In the genomic region with DNA sequence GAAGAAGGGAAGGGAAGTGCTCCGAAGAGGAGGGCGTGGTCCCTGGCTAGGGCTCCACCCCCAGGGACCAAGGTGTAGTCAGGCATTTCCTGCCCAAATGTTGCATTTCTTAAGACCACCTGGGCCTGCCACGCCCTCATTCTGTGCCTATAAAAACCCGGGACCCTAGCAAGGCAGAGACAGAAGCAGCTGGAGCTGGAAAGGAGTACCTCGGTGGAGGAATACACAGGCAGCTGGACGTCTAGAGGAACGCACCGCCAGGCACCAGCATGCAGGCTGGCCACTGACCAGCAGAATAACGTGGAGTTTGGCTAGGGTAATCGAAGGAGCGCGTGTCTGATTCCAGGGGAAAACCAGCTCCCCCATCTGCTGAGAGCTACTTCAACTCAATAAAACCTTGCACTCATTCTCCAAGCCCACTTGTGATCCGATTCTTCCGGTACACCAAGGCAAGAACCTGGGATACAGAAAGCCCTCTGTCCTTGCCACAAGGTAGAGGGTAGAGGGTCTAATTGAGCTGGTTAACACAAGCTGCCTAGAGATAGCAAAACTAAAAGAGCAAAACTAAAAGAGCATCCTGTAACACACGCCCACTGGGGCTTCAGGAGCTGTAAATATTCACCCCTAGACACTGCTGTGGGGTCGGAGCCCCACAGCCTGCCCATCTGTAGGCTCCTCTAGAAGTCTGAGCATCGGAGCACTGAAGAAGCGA, we compare ENCODE assay signal across 1 cellular context.
TF ChIP-seq lines count a peak whose summit lies in the region.

No MANE protein-coding gene starts in this region.

TF ChIP-seq in HepG2, 621 proteins besides CTCF, POLR2A, EP300 and RAD21 (continued from another document and continues in another):
- no peak for TF ChIP-seq SATB2 (CRISPR knock-in tag; IDR thresholded peaks at IDR 0.05)
- TF ChIP-seq TCF7L2 (IDR thresholded peaks at IDR 0.05; ENCODE audit: low read depth, low read length): no peak
- TF ChIP-seq, protein P1, sequence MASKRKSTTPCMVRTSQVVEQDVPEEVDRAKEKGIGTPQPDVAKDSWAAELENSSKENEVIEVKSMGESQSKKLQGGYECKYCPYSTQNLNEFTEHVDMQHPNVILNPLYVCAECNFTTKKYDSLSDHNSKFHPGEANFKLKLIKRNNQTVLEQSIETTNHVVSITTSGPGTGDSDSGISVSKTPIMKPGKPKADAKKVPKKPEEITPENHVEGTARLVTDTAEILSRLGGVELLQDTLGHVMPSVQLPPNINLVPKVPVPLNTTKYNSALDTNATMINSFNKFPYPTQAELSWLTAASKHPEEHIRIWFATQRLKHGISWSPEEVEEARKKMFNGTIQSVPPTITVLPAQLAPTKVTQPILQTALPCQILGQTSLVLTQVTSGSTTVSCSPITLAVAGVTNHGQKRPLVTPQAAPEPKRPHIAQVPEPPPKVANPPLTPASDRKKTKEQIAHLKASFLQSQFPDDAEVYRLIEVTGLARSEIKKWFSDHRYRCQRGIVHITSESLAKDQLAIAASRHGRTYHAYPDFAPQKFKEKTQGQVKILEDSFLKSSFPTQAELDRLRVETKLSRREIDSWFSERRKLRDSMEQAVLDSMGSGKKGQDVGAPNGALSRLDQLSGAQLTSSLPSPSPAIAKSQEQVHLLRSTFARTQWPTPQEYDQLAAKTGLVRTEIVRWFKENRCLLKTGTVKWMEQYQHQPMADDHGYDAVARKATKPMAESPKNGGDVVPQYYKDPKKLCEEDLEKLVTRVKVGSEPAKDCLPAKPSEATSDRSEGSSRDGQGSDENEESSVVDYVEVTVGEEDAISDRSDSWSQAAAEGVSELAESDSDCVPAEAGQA (IDR thresholded peaks at IDR 0.05; ENCODE audit: low read depth): no peak
- TF ChIP-seq, protein P1 (CRISPR knock-in tag; IDR thresholded peaks at IDR 0.05; ENCODE audit: borderline replicate concordance): no peak
- TF ChIP-seq, protein P2, sequence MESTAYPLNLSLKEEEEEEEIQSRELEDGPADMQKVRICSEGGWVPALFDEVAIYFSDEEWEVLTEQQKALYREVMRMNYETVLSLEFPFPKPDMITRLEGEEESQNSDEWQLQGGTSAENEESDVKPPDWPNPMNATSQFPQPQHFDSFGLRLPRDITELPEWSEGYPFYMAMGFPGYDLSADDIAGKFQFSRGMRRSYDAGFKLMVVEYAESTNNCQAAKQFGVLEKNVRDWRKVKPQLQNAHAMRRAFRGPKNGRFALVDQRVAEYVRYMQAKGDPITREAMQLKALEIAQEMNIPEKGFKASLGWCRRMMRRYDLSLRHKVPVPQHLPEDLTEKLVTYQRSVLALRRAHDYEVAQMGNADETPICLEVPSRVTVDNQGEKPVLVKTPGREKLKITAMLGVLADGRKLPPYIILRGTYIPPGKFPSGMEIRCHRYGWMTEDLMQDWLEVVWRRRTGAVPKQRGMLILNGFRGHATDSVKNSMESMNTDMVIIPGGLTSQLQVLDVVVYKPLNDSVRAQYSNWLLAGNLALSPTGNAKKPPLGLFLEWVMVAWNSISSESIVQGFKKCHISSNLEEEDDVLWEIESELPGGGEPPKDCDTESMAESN (CRISPR knock-in tag; conservative IDR thresholded peaks at IDR 0.05): 0 out of 2 replicates have a peak, but pooled peaks have one; percentile 66
- peak; percentile 41 for TF ChIP-seq ZFY (CRISPR knock-in tag; IDR thresholded peaks at IDR 0.05)
- peak; percentile 77 for TF ChIP-seq KAT8 (CRISPR knock-in tag; IDR thresholded peaks at IDR 0.05)
- TF ChIP-seq KLF16 (CRISPR knock-in tag; IDR thresholded peaks at IDR 0.05): peak in 1 of 2 experiments; percentile 77; a peak in 3 of 4 replicates
- no peak for TF ChIP-seq MAFF (IDR thresholded peaks at IDR 0.05; ENCODE audit: low read depth, low read length)
- TF ChIP-seq, protein P3, sequence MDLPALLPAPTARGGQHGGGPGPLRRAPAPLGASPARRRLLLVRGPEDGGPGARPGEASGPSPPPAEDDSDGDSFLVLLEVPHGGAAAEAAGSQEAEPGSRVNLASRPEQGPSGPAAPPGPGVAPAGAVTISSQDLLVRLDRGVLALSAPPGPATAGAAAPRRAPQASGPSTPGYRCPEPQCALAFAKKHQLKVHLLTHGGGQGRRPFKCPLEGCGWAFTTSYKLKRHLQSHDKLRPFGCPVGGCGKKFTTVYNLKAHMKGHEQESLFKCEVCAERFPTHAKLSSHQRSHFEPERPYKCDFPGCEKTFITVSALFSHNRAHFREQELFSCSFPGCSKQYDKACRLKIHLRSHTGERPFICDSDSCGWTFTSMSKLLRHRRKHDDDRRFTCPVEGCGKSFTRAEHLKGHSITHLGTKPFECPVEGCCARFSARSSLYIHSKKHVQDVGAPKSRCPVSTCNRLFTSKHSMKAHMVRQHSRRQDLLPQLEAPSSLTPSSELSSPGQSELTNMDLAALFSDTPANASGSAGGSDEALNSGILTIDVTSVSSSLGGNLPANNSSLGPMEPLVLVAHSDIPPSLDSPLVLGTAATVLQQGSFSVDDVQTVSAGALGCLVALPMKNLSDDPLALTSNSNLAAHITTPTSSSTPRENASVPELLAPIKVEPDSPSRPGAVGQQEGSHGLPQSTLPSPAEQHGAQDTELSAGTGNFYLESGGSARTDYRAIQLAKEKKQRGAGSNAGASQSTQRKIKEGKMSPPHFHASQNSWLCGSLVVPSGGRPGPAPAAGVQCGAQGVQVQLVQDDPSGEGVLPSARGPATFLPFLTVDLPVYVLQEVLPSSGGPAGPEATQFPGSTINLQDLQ (CRISPR knock-in tag; IDR thresholded peaks at IDR 0.05): no peak
- no peak for TF ChIP-seq KDM5A (IDR thresholded peaks at IDR 0.05; ENCODE audit: borderline replicate concordance, low read length)
- TF ChIP-seq ZNF180 (CRISPR knock-in tag; IDR thresholded peaks at IDR 0.05; ENCODE audit: borderline replicate concordance, low read depth): no peak
- no peak; the same call in 1 of the 2 replicates for TF ChIP-seq PPARG (CRISPR knock-in tag; conservative IDR thresholded peaks at IDR 0.05)
- TF ChIP-seq AKAP8 (CRISPR knock-in tag; IDR thresholded peaks at IDR 0.05): no peak
- TF ChIP-seq RARG (CRISPR knock-in tag; IDR thresholded peaks at IDR 0.05; ENCODE audit: low read depth): no peak
- TF ChIP-seq, protein P4, sequence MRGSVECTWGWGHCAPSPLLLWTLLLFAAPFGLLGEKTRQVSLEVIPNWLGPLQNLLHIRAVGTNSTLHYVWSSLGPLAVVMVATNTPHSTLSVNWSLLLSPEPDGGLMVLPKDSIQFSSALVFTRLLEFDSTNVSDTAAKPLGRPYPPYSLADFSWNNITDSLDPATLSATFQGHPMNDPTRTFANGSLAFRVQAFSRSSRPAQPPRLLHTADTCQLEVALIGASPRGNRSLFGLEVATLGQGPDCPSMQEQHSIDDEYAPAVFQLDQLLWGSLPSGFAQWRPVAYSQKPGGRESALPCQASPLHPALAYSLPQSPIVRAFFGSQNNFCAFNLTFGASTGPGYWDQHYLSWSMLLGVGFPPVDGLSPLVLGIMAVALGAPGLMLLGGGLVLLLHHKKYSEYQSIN (CRISPR knock-in tag; IDR thresholded peaks at IDR 0.05; ENCODE audit: borderline replicate concordance): no peak
- no peak for TF ChIP-seq ZKSCAN1 (IDR thresholded peaks at IDR 0.05; ENCODE audit: low read length)
- TF ChIP-seq, protein P5, sequence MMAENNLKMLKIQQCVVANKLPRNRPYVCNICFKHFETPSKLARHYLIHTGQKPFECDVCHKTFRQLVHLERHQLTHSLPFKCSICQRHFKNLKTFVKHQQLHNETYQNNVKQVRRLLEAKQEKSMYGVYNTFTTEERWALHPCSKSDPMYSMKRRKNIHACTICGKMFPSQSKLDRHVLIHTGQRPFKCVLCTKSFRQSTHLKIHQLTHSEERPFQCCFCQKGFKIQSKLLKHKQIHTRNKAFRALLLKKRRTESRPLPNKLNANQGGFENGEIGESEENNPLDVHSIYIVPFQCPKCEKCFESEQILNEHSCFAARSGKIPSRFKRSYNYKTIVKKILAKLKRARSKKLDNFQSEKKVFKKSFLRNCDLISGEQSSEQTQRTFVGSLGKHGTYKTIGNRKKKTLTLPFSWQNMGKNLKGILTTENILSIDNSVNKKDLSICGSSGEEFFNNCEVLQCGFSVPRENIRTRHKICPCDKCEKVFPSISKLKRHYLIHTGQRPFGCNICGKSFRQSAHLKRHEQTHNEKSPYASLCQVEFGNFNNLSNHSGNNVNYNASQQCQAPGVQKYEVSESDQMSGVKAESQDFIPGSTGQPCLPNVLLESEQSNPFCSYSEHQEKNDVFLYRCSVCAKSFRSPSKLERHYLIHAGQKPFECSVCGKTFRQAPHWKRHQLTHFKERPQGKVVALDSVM (CRISPR knock-in tag; IDR thresholded peaks at IDR 0.05): no peak
- TF ChIP-seq GLI4 (CRISPR knock-in tag; IDR thresholded peaks at IDR 0.05; ENCODE audit: borderline replicate concordance): peak; percentile 95; the same call in 1 of the 2 replicates
- 0 out of 2 replicates have a peak, but pooled peaks have one; percentile 13 for TF ChIP-seq KDM1A (CRISPR knock-in tag; IDR thresholded peaks at IDR 0.05)
- TF ChIP-seq ZNF326 (CRISPR knock-in tag; IDR thresholded peaks at IDR 0.05; ENCODE audit: borderline replicate concordance): no peak
- TF ChIP-seq JUND (CRISPR knock-in tag; IDR thresholded peaks at IDR 0.05): no peak
- TF ChIP-seq POLR2G (IDR thresholded peaks at IDR 0.05; ENCODE audit: low read depth, low read length): peak; percentile 69
- TF ChIP-seq, protein P6, sequence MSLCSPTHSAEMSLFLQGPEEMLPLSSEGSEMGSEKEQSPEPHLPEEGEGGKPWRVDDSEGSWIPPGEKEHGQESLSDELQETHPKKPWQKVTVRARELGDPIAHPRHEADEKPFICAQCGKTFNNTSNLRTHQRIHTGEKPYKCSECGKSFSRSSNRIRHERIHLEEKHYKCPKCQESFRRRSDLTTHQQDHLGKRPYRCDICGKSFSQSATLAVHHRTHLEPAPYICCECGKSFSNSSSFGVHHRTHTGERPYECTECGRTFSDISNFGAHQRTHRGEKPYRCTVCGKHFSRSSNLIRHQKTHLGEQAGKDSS (CRISPR knock-in tag; IDR thresholded peaks at IDR 0.05; ENCODE audit: borderline replicate concordance, low read depth): 0 out of 2 replicates have a peak, but pooled peaks have one; percentile 23
- TF ChIP-seq, protein P7, sequence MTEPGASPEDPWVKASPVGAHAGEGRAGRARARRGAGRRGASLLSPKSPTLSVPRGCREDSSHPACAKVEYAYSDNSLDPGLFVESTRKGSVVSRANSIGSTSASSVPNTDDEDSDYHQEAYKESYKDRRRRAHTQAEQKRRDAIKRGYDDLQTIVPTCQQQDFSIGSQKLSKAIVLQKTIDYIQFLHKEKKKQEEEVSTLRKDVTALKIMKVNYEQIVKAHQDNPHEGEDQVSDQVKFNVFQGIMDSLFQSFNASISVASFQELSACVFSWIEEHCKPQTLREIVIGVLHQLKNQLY (CRISPR knock-in tag; IDR thresholded peaks at IDR 0.05): no peak
- TF ChIP-seq HNRNPLL (IDR thresholded peaks at IDR 0.05; ENCODE audit: low read depth, low read length, poor library complexity, severe bottlenecking): no peak
- TF ChIP-seq GABPA (IDR thresholded peaks at IDR 0.05; ENCODE audit: low read depth, low read length): no peak; the same call in 1 of the 2 replicates
- TF ChIP-seq GABPA (CRISPR knock-in tag; IDR thresholded peaks at IDR 0.05; ENCODE audit: low read depth): no peak
- no peak for TF ChIP-seq MTA1 (CRISPR knock-in tag; IDR thresholded peaks at IDR 0.05; ENCODE audit: borderline replicate concordance)
- TF ChIP-seq ZNF230 (CRISPR knock-in tag; IDR thresholded peaks at IDR 0.05): no peak
- TF ChIP-seq ARNT2 (CRISPR knock-in tag; IDR thresholded peaks at IDR 0.05; ENCODE audit: low read depth): peak; percentile 83; the same call in 1 of the 2 replicates
- TF ChIP-seq, protein P8, sequence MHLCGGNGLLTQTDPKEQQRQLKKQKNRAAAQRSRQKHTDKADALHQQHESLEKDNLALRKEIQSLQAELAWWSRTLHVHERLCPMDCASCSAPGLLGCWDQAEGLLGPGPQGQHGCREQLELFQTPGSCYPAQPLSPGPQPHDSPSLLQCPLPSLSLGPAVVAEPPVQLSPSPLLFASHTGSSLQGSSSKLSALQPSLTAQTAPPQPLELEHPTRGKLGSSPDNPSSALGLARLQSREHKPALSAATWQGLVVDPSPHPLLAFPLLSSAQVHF (CRISPR knock-in tag; IDR thresholded peaks at IDR 0.05): no peak
- TF ChIP-seq FOXM1 (CRISPR knock-in tag; IDR thresholded peaks at IDR 0.05): no peak
- TF ChIP-seq, protein P9, sequence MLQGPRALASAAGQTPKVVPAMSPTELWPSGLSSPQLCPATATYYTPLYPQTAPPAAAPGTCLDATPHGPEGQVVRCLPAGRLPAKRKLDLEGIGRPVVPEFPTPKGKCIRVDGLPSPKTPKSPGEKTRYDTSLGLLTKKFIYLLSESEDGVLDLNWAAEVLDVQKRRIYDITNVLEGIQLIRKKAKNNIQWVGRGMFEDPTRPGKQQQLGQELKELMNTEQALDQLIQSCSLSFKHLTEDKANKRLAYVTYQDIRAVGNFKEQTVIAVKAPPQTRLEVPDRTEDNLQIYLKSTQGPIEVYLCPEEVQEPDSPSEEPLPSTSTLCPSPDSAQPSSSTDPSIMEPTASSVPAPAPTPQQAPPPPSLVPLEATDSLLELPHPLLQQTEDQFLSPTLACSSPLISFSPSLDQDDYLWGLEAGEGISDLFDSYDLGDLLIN (CRISPR knock-in tag; IDR thresholded peaks at IDR 0.05; ENCODE audit: borderline replicate concordance): peak; percentile 36; the same call in 1 of the 2 replicates
- TF ChIP-seq, protein P10, sequence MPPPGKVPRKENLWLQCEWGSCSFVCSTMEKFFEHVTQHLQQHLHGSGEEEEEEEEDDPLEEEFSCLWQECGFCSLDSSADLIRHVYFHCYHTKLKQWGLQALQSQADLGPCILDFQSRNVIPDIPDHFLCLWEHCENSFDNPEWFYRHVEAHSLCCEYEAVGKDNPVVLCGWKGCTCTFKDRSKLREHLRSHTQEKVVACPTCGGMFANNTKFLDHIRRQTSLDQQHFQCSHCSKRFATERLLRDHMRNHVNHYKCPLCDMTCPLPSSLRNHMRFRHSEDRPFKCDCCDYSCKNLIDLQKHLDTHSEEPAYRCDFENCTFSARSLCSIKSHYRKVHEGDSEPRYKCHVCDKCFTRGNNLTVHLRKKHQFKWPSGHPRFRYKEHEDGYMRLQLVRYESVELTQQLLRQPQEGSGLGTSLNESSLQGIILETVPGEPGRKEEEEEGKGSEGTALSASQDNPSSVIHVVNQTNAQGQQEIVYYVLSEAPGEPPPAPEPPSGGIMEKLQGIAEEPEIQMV (CRISPR knock-in tag; IDR thresholded peaks at IDR 0.05; ENCODE audit: low read depth): peak; percentile 49; the same call in 1 of the 2 replicates
- peak; percentile 45; the same call in 1 of the 2 replicates for TF ChIP-seq GATA4 (IDR thresholded peaks at IDR 0.05; ENCODE audit: borderline replicate concordance, low read depth)
